Comparison of ENCODE assay signal across 14 cellular contexts in genomic region chr4:12723849-12724447, GRCh38.
DNase-seq lines count a peak whose midpoint lies in the region; ATAC-seq and TF ChIP-seq lines count a peak whose summit lies in the region.
"Had no signal": no experiment of that assay in that cellular context is flagged by ENCODE, and none has a peak within 500 bp of the region (broad histone marks: within the 10 kb centered on the region; RNA-seq: fewer than 3 reads in every experiment).

No MANE protein-coding gene starts in this region.

- ATAC-seq in WTC11 (peak; percentile 76), GM18519 (IDR thresholded peaks at IDR 0.05; ENCODE audit: low FRiP score, unreplicated experiment) (no peak), HG03135 (IDR thresholded peaks at IDR 0.05; ENCODE audit: unreplicated experiment) (no peak)
- ATAC-seq: stimulated activated memory B cell treated with anti-CD40 and anti-IgM and Interleukin-4, amounts not matched to agents 10 μg/mL and 1 μg/mL and 100 μg/mL, for 72 hours had no signal

- no peaks in the 10 kb centered on the region for H3K27me3 Mint-ChIP-seq in WTC11 (ENCODE audit: low read depth)
- peaks cover 0 to 9% (median 4%) of the 10 kb centered on the region in 3 donors for H3K27me3 Mint-ChIP-seq in CD14-positive monocyte (ENCODE audit: low read depth in 3 of 3)

- intact Hi-C loops in A673 (cut with micrococcal nuclease; ENCODE audit: unreplicated experiment): no loop called here
- intact Hi-C loops in CD14-positive monocyte (cut with micrococcal nuclease): no loop called here

- CTCF ChIA-PET in A673 (lab: Charles Lee): interaction anchor here (0.7 kb wide), 1 partner anchor 1625 kb away, joined by 3 read pairs; no protein-coding TSS in a partner anchor
- CTCF ChIA-PET in HEK293T (lab: Yijun Ruan, JAX): interaction anchor here (0.6 kb wide), 1 partner anchor 437 kb away, joined by 3 read pairs; no protein-coding TSS in a partner anchor
- CTCF ChIA-PET in WTC11 (lab: Charles Lee): interaction anchor here (0.7 to 1.0 kb wide), 2 partner anchors 21 to 330 kb away, joined by 3 read pairs; no protein-coding TSS in a partner anchor

- H3K4me3 ChIP-seq in A673 (ENCODE audit: low read depth, low read length, poor library complexity, severe bottlenecking): no peak overlapping the region

- no peak overlapping the region for H3K27ac ChIP-seq in A673 (ENCODE audit: low read depth, low read length, poor library complexity, severe bottlenecking)
- H3K27ac ChIP-seq: RWPE1 had no signal

- no peak overlapping the region for H3K27ac Mint-ChIP-seq in WTC11
- H3K27ac Mint-ChIP-seq in CD14-positive monocyte: no peak overlapping the region
- H3K27ac Mint-ChIP-seq: stimulated activated memory B cell treated with anti-CD40 and anti-IgM and Interleukin-4, amounts not matched to agents 10 μg/mL and 1 μg/mL and 100 μg/mL, for 72 hours had no signal

- no peaks in the 10 kb centered on the region for H3K4me1 ChIP-seq in A673 (ENCODE audit: insufficient read depth, low read length, poor library complexity, severe bottlenecking)

- DNase-seq in A673 (ENCODE audit: low spot score) (peak; percentile 3), HEK293T (ENCODE audit: extremely low spot score) (no peak), WTC11 (ENCODE audit: low spot score) (peak; percentile 16), islet precursor cell (peak; percentile 59), CD14-positive monocyte (ENCODE audit: low spot score) (no peak)
- no peak for DNase-seq in stimulated activated CD4-positive, alpha-beta T cell treated with anti-CD3 and anti-CD28 coated beads, Interleukin-2, amount 100 ng/mL, for 48 hours
- DNase-seq: activated CD4-positive, alpha-beta T cell treated with anti-CD3 and anti-CD28 coated beads, Interleukin-2, amount 50 U/mL, for 4 hours; amniotic stem cell; DMS79; stimulated activated CD4-positive, alpha-beta T cell treated with anti-CD3 and anti-CD28 coated beads, Interleukin-4, amount 100 ng/mL, for 4 hours had no signal

- H3K9me3 Mint-ChIP-seq in WTC11: peaks cover 15% of the 10 kb centered on the region
- H3K9me3 Mint-ChIP-seq in CD14-positive monocyte: no peaks in the 10 kb centered on the region
- H3K9me3 Mint-ChIP-seq: stimulated activated memory B cell treated with anti-CD40 and anti-IgM and Interleukin-4, amounts not matched to agents 10 μg/mL and 1 μg/mL and 100 μg/mL, for 72 hours had no signal

- peaks cover 12% of the 10 kb centered on the region for H3K4me1 Mint-ChIP-seq in WTC11
- no peaks in the 10 kb centered on the region for H3K4me1 Mint-ChIP-seq in CD14-positive monocyte

- H3K27me3 ChIP-seq in A673 (replicated peaks; ENCODE audit: insufficient read depth, low read depth, low read length, poor library complexity): no peaks in the 10 kb centered on the region

- no peaks in the 10 kb centered on the region for H3K9me3 ChIP-seq in A673 (ENCODE audit: low read depth, low read length, poor library complexity, severe bottlenecking)

- H3K4me3 Mint-ChIP-seq in WTC11 (no peak overlapping the region), CD14-positive monocyte (no peak overlapping the region)
- H3K4me3 Mint-ChIP-seq: stimulated activated memory B cell treated with anti-CD40 and anti-IgM and Interleukin-4, amounts not matched to agents 10 μg/mL and 1 μg/mL and 100 μg/mL, for 72 hours had no signal

- H3K36me3 Mint-ChIP-seq in WTC11 (no peaks in the 10 kb centered on the region), CD14-positive monocyte (no peaks in the 10 kb centered on the region)
- H3K36me3 Mint-ChIP-seq: stimulated activated memory B cell treated with anti-CD40 and anti-IgM and Interleukin-4, amounts not matched to agents 10 μg/mL and 1 μg/mL and 100 μg/mL, for 72 hours had no signal

- no TSS peak for BruUV-seq in A673 (replicated peaks; lab: Mats Ljungman, UMichigan)

- POLR2A ChIA-PET in A673 (lab: Charles Lee; ENCODE audit: low non-redundant PET) (no interaction called here), HEK293T (lab: Yijun Ruan, JAX) (no interaction called here), WTC11 (lab: Charles Lee) (no interaction called here)

- H3K36me3 ChIP-seq in A673 (ENCODE audit: insufficient read depth, low read length, poor library complexity, severe bottlenecking): no peaks in the 10 kb centered on the region

- TF ChIP-seq CTCF in A673 (conservative IDR thresholded peaks at IDR 0.05; ENCODE audit: low read depth, low read length) (peak; percentile 35; the same call in 1 of the 2 replicates), WTC11 (IDR thresholded peaks at IDR 0.05) (no peak), CD14-positive monocyte (IDR thresholded peaks at IDR 0.05) (no peak)

TF ChIP-seq in HEK293T, 16 proteins besides CTCF, POLR2A, EP300 and RAD21:
- TF ChIP-seq CTBP1 (IDR thresholded peaks at IDR 0.05; ENCODE audit: borderline replicate concordance) (no peak), PKNOX1 (IDR thresholded peaks at IDR 0.05) (no peak), ZNF384 (IDR thresholded peaks at IDR 0.05) (peak; percentile 41; the same call in 1 of the 2 replicates)

TF ChIP-seq in WTC11, 78 proteins besides CTCF, POLR2A, EP300 and RAD21:
- TF ChIP-seq ZNF396 (CRISPR knock-in tag; IDR thresholded peaks at IDR 0.05; ENCODE audit: borderline replicate concordance) (no peak), RORB (CRISPR knock-in tag; IDR thresholded peaks at IDR 0.05) (no peak), ZSCAN18 (CRISPR knock-in tag; IDR thresholded peaks at IDR 0.05) (no peak), MXD4 (CRISPR knock-in tag; IDR thresholded peaks at IDR 0.05; ENCODE audit: borderline replicate concordance) (no peak), HMGXB4 (CRISPR knock-in tag; IDR thresholded peaks at IDR 0.05) (no peak), ZNF532 (CRISPR knock-in tag; IDR thresholded peaks at IDR 0.05; ENCODE audit: borderline replicate concordance) (no peak)

Comparison
In these comparisons a context has a peak if more than half of its experiments do, and no peak if none do; other contexts are left out.
1. DNase-seq: peak in A673 (single experiment), WTC11 (single experiment) and islet precursor cell (single experiment); none in HEK293T (single experiment), stimulated activated CD4-positive, alpha-beta T cell treated with anti-CD3 and anti-CD28 coated beads, Interleukin-2, amount 100 ng/mL, for 48 hours (0 of 2) and CD14-positive monocyte (single experiment).